In genomic region chr11:587978-588380, GRCh38 we compare ENCODE assay signal across 1 cellular context.
TF ChIP-seq lines count a peak whose summit lies in the region.

No MANE protein-coding gene starts in this region.

TF ChIP-seq in K562, 482 proteins besides CTCF, POLR2A, EP300 and RAD21 (continues in another document):
- no peak for TF ChIP-seq CREB3 (tag; conservative IDR thresholded peaks at IDR 0.05; ENCODE audit: low read depth)
- TF ChIP-seq FOS (IDR thresholded peaks at IDR 0.05; ENCODE audit: extremely low read depth, insufficient read length): peak; percentile 11
- TF ChIP-seq OTX1 (CRISPR knock-in tag; IDR thresholded peaks at IDR 0.05): no peak
- TF ChIP-seq SMARCE1 (IDR thresholded peaks at IDR 0.05): 0 out of 2 replicates have a peak, but pooled peaks have one; percentile 36
- no peak for TF ChIP-seq YY1 (IDR thresholded peaks at IDR 0.05; ENCODE audit: borderline replicate concordance in 1 of 3, control insufficient read depth in 1 of 3, extremely low read depth in 1 of 3, insufficient read depth in 3 of 3, insufficient read length in 1 of 3, insufficient replicate concordance in 2 of 3, low read depth in 1 of 3, low read length in 2 of 3)
- TF ChIP-seq RBBP5 (IDR thresholded peaks at IDR 0.05; ENCODE audit: borderline replicate concordance, insufficient read depth, low read length, poor library complexity, severe bottlenecking): no peak
- TF ChIP-seq JUN (IDR thresholded peaks at IDR 0.05; ENCODE audit: borderline replicate concordance, low read depth, low read length): peak; percentile 73; the same call in 1 of the 2 replicates
- 0 out of 2 replicates have a peak, but pooled peaks have one; percentile 51 for TF ChIP-seq JUN (CRISPR knock-in tag; IDR thresholded peaks at IDR 0.05; ENCODE audit: borderline replicate concordance)
- TF ChIP-seq SLC30A9 (CRISPR knock-in tag; IDR thresholded peaks at IDR 0.05): no peak
- no peak for TF ChIP-seq PHF20 (IDR thresholded peaks at IDR 0.05; ENCODE audit: partially characterized antibody)
- no peak for TF ChIP-seq ZNF785 (CRISPR knock-in tag; IDR thresholded peaks at IDR 0.05)
- TF ChIP-seq ZNF134 (CRISPR knock-in tag; conservative IDR thresholded peaks at IDR 0.05): no peak
- no peak for TF ChIP-seq ZNF696 (CRISPR knock-in tag; conservative IDR thresholded peaks at IDR 0.05)
- TF ChIP-seq ZNF592 (IDR thresholded peaks at IDR 0.05): peak; percentile 64; the same call in 1 of the 2 replicates
- TF ChIP-seq ARID4B (CRISPR knock-in tag; IDR thresholded peaks at IDR 0.05): peak; percentile 65; the same call in 1 of the 2 replicates
- no peak for TF ChIP-seq ZNF586 (CRISPR knock-in tag; conservative IDR thresholded peaks at IDR 0.05)
- TF ChIP-seq ZFP30 (CRISPR knock-in tag; IDR thresholded peaks at IDR 0.05; ENCODE audit: borderline replicate concordance): no peak
- TF ChIP-seq C11orf30 (IDR thresholded peaks at IDR 0.05; ENCODE audit: low read depth): peak; percentile 51
- peak; percentile 84 for TF ChIP-seq CEBPB (tag; IDR thresholded peaks at IDR 0.05)
- peak; percentile 50 for TF ChIP-seq PRDM10 (IDR thresholded peaks at IDR 0.05; ENCODE audit: partially characterized antibody)
- TF ChIP-seq RCOR1 (IDR thresholded peaks at IDR 0.05; ENCODE audit: borderline replicate concordance in 1 of 2, low read depth in 2 of 2, low read length in 2 of 2): no peak
- TF ChIP-seq MCM3 (IDR thresholded peaks at IDR 0.05): no peak
- peak; percentile 86 for TF ChIP-seq FOSL1 (tag; conservative IDR thresholded peaks at IDR 0.05)
- TF ChIP-seq VEZF1 (CRISPR knock-in tag; IDR thresholded peaks at IDR 0.05): peak; percentile 61
- TF ChIP-seq ZBTB33 (CRISPR knock-in tag; IDR thresholded peaks at IDR 0.05): 0 out of 2 replicates have a peak, but pooled peaks have one; percentile 63
- TF ChIP-seq ATF7 (IDR thresholded peaks at IDR 0.05): peak; percentile 72
- TF ChIP-seq FOXM1 (IDR thresholded peaks at IDR 0.05; ENCODE audit: low read depth): no peak
- TF ChIP-seq FOXM1 (CRISPR knock-in tag; IDR thresholded peaks at IDR 0.05; ENCODE audit: low read depth): no peak
- no peak for TF ChIP-seq ZNF57 (CRISPR knock-in tag; IDR thresholded peaks at IDR 0.05)
- TF ChIP-seq SREBF2 (CRISPR knock-in tag; IDR thresholded peaks at IDR 0.05): no peak
- peak; percentile 47 for TF ChIP-seq ARID1B (IDR thresholded peaks at IDR 0.05)
